1 cellular context compared by ENCODE assay signal in genomic region chr7:106598663-106599342, GRCh38.
TF ChIP-seq lines count a peak whose summit lies in the region.

No MANE protein-coding gene starts in this region.

TF ChIP-seq in GM12878, 131 proteins besides CTCF, POLR2A, EP300 and RAD21 (continued from another document):
- TF ChIP-seq, protein P1, sequence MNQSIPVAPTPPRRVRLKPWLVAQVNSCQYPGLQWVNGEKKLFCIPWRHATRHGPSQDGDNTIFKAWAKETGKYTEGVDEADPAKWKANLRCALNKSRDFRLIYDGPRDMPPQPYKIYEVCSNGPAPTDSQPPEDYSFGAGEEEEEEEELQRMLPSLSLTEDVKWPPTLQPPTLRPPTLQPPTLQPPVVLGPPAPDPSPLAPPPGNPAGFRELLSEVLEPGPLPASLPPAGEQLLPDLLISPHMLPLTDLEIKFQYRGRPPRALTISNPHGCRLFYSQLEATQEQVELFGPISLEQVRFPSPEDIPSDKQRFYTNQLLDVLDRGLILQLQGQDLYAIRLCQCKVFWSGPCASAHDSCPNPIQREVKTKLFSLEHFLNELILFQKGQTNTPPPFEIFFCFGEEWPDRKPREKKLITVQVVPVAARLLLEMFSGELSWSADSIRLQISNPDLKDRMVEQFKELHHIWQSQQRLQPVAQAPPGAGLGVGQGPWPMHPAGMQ (IDR thresholded peaks at IDR 0.05; ENCODE audit: borderline replicate concordance), result no peak
- no peak for TF ChIP-seq ELK1 (IDR thresholded peaks at IDR 0.05; ENCODE audit: low read depth, low read length)
- TF ChIP-seq RAD51 (IDR thresholded peaks at IDR 0.05), result peak; percentile 77
- no peak for TF ChIP-seq MTA3 (IDR thresholded peaks at IDR 0.05; ENCODE audit: borderline replicate concordance, low read length)
- TF ChIP-seq, protein P2, sequence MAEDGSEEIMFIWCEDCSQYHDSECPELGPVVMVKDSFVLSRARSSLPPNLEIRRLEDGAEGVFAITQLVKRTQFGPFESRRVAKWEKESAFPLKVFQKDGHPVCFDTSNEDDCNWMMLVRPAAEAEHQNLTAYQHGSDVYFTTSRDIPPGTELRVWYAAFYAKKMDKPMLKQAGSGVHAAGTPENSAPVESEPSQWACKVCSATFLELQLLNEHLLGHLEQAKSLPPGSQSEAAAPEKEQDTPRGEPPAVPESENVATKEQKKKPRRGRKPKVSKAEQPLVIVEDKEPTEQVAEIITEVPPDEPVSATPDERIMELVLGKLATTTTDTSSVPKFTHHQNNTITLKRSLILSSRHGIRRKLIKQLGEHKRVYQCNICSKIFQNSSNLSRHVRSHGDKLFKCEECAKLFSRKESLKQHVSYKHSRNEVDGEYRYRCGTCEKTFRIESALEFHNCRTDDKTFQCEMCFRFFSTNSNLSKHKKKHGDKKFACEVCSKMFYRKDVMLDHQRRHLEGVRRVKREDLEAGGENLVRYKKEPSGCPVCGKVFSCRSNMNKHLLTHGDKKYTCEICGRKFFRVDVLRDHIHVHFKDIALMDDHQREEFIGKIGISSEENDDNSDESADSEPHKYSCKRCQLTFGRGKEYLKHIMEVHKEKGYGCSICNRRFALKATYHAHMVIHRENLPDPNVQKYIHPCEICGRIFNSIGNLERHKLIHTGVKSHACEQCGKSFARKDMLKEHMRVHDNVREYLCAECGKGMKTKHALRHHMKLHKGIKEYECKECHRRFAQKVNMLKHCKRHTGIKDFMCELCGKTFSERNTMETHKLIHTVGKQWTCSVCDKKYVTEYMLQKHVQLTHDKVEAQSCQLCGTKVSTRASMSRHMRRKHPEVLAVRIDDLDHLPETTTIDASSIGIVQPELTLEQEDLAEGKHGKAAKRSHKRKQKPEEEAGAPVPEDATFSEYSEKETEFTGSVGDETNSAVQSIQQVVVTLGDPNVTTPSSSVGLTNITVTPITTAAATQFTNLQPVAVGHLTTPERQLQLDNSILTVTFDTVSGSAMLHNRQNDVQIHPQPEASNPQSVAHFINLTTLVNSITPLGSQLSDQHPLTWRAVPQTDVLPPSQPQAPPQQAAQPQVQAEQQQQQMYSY (CRISPR knock-in tag; IDR thresholded peaks at IDR 0.05), result no peak
- peak; percentile 39; the same call in 1 of the 2 replicates for TF ChIP-seq BRCA1 (IDR thresholded peaks at IDR 0.05; ENCODE audit: low read depth, low read length)
- no peak for TF ChIP-seq IRF3 (IDR thresholded peaks at IDR 0.05)
- no peak for TF ChIP-seq ZNF207 (IDR thresholded peaks at IDR 0.05; ENCODE audit: borderline replicate concordance)
- no peak for TF ChIP-seq ASH2L (IDR thresholded peaks at IDR 0.05; ENCODE audit: borderline replicate concordance, low read depth)
- no peak for TF ChIP-seq SUPT20H (IDR thresholded peaks at IDR 0.05; ENCODE audit: borderline replicate concordance, control insufficient read depth, low read depth, low read length)
- TF ChIP-seq KAT2A (conservative IDR thresholded peaks at IDR 0.05; ENCODE audit: control insufficient read depth, low read depth, low read length), result no peak
- TF ChIP-seq, protein P3, sequence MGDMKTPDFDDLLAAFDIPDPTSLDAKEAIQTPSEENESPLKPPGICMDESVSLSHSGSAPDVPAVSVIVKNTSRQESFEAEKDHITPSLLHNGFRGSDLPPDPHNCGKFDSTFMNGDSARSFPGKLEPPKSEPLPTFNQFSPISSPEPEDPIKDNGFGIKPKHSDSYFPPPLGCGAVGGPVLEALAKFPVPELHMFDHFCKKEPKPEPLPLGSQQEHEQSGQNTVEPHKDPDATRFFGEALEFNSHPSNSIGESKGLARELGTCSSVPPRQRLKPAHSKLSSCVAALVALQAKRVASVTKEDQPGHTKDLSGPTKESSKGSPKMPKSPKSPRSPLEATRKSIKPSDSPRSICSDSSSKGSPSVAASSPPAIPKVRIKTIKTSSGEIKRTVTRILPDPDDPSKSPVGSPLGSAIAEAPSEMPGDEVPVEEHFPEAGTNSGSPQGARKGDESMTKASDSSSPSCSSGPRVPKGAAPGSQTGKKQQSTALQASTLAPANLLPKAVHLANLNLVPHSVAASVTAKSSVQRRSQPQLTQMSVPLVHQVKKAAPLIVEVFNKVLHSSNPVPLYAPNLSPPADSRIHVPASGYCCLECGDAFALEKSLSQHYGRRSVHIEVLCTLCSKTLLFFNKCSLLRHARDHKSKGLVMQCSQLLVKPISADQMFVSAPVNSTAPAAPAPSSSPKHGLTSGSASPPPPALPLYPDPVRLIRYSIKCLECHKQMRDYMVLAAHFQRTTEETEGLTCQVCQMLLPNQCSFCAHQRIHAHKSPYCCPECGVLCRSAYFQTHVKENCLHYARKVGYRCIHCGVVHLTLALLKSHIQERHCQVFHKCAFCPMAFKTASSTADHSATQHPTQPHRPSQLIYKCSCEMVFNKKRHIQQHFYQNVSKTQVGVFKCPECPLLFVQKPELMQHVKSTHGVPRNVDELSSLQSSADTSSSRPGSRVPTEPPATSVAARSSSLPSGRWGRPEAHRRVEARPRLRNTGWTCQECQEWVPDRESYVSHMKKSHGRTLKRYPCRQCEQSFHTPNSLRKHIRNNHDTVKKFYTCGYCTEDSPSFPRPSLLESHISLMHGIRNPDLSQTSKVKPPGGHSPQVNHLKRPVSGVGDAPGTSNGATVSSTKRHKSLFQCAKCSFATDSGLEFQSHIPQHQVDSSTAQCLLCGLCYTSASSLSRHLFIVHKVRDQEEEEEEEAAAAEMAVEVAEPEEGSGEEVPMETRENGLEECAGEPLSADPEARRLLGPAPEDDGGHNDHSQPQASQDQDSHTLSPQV (IDR thresholded peaks at IDR 0.05), result no peak
- no peak for TF ChIP-seq RUNX3 (IDR thresholded peaks at IDR 0.05; ENCODE audit: low read length)
- TF ChIP-seq SPI1 (IDR thresholded peaks at IDR 0.05; ENCODE audit: borderline replicate concordance, insufficient read depth, low read depth, low read length), result peak; percentile 57; the same call in 1 of the 2 replicates
- TF ChIP-seq SIN3A (IDR thresholded peaks at IDR 0.05; ENCODE audit: low read depth, low read length), result no peak
- TF ChIP-seq BHLHE40 (IDR thresholded peaks at IDR 0.05; ENCODE audit: borderline replicate concordance in 1 of 2, low read depth in 2 of 2, low read length in 1 of 2), result peak; percentile 91 to 92
- TF ChIP-seq CUX1 (IDR thresholded peaks at IDR 0.05; ENCODE audit: insufficient replicate concordance, low read depth, low read length), result no peak
- TF ChIP-seq MYC (IDR thresholded peaks at IDR 0.05; ENCODE audit: insufficient read depth, insufficient read length, insufficient replicate concordance, low read length, severe bottlenecking), result no peak
- no peak for TF ChIP-seq NRF1 (conservative IDR thresholded peaks at IDR 0.05; ENCODE audit: low read depth, low read length)
- TF ChIP-seq EZH2 (IDR thresholded peaks at IDR 0.05; ENCODE audit: borderline replicate concordance, control insufficient read depth, low read depth, low read length), result no peak
- no peak for TF ChIP-seq BACH1 (IDR thresholded peaks at IDR 0.05; ENCODE audit: borderline replicate concordance)
- TF ChIP-seq REST (IDR thresholded peaks at IDR 0.05; ENCODE audit: low read depth, low read length), result no peak
- no peak for TF ChIP-seq MXI1 (IDR thresholded peaks at IDR 0.05; ENCODE audit: low read depth, low read length)
- TF ChIP-seq CHD2 (IDR thresholded peaks at IDR 0.05; ENCODE audit: borderline replicate concordance, low read depth, low read length), result peak; percentile 93
- peak; percentile 99 for TF ChIP-seq YY1 (IDR thresholded peaks at IDR 0.05; ENCODE audit: low read depth, low read length)
- TF ChIP-seq ETV6 (conservative IDR thresholded peaks at IDR 0.05 in 1 of 2, IDR thresholded peaks at IDR 0.05 in 1 of 2; ENCODE audit: borderline replicate concordance in 1 of 2, low read depth in 1 of 2), result no peak
- TF ChIP-seq NR2F1 (conservative IDR thresholded peaks at IDR 0.05), result no peak
- no peak for TF ChIP-seq NFIC (IDR thresholded peaks at IDR 0.05; ENCODE audit: low read depth, low read length)
- TF ChIP-seq MYB (IDR thresholded peaks at IDR 0.05; ENCODE audit: borderline replicate concordance, low read depth, low read length), result no peak
- TF ChIP-seq HDAC2 (IDR thresholded peaks at IDR 0.05), result no peak
- peak; percentile 49; the same call in 1 of the 2 replicates for TF ChIP-seq SREBF1 (IDR thresholded peaks at IDR 0.05; ENCODE audit: low read length)
